Comparison of ENCODE assay signal across 19 cellular contexts in the genomic region with DNA sequence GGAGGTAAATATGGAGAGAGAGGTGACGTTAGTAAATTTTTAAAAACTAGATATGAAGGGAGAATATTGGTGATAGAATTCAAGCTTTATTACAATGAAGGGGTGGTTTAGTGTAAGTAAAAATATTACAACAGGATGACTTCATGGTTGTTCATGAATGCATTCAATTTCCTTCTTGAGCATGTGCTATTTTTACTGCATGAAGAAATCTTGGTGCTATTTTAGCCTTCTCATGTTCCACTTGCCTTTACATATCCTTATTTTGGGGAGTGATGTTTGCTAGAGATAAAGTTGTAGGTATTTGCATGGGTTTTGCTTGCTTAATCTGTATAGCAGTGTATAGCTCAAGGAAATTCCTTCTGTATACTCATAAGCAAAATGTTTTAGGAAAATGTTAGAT.
A peak's percentile ranks its signal among the peaks of the same experiment; 100 is the strongest.
DNase-seq lines count a peak whose midpoint lies in the region; ATAC-seq and TF ChIP-seq lines count a peak whose summit lies in the region.
"Had no signal": no experiment of that assay in that cellular context is flagged by ENCODE, and none has a peak within 500 bp of the region (broad histone marks: within the 10 kb centered on the region; RNA-seq: fewer than 3 reads in every experiment).

No MANE protein-coding gene starts in this region.

- no peaks in the 10 kb centered on the region for H3K9me2 ChIP-seq in GM23248 (ENCODE audit: insufficient read depth)
- H3K9me2 ChIP-seq: SK-N-SH had no signal

- H3K36me3 ChIP-seq in GM23248 (ENCODE audit: low read depth) (no peaks in the 10 kb centered on the region), neural progenitor cell (no peaks in the 10 kb centered on the region)

- no peak for ATAC-seq in HG02885 (IDR thresholded peaks at IDR 0.05; ENCODE audit: poor library complexity, unreplicated experiment)

- H3K4me1 Mint-ChIP-seq in neural progenitor cell, result no peaks in the 10 kb centered on the region

- WGBS in GM23248 (ENCODE audit: low coverage in 1 of 2, low lambda C conversion rate in 2 of 2, missing lambda C conversion rate in 2 of 2), 2 experiments, result 100% methylated on average over 1 of the region's 1 CpG

- no peak overlapping the region for H3K4me2 ChIP-seq in GM23248 (ENCODE audit: unreplicated experiment)
- H3K4me2 ChIP-seq in neural progenitor cell, result no peak overlapping the region
- H3K4me2 ChIP-seq: KMS-11, SK-N-SH had no signal

- H3K79me2 ChIP-seq in GM23248 (ENCODE audit: insufficient read depth) (no peaks in the 10 kb centered on the region), neural progenitor cell (ENCODE audit: low read depth) (no peaks in the 10 kb centered on the region)

- H3K4me3 ChIP-seq in GM23248 (no peak overlapping the region), choroid plexus epithelial cell (ENCODE audit: low read depth, low read length) (no peak overlapping the region), fibroblast of the aortic adventitia (ENCODE audit: low read depth, low read length) (no peak overlapping the region), neural progenitor cell (no peak overlapping the region)

- H3K27me3 Mint-ChIP-seq in neural progenitor cell (ENCODE audit: insufficient read depth, low read depth), result no peaks in the 10 kb centered on the region

- no peak overlapping the region for H3K4me3 Mint-ChIP-seq in neural progenitor cell

- H3K27ac Mint-ChIP-seq in neural progenitor cell, result no peak overlapping the region

- H3F3A ChIP-seq in GM23248 (ENCODE audit: insufficient read depth), result no peaks in the 10 kb centered on the region
- H3F3A ChIP-seq in neural progenitor cell (ENCODE audit: low read depth), result no peaks in the 10 kb centered on the region

- H4K20me1 ChIP-seq in GM23248 (ENCODE audit: insufficient read depth), result no peaks in the 10 kb centered on the region
- no peaks in the 10 kb centered on the region for H4K20me1 ChIP-seq in neural progenitor cell (ENCODE audit: low read depth)

- peaks cover 2% of the 10 kb centered on the region for H3K9me3 Mint-ChIP-seq in neural progenitor cell

- H3K4me1 ChIP-seq in GM23248 (ENCODE audit: insufficient read depth) (0 out of 2 replicates have a peak, but pooled peaks cover 3% of the 10 kb centered on the region), neural progenitor cell (peaks cover 7% of the 10 kb centered on the region)

- DNase-seq in GM23248 (peak; percentile 21), choroid plexus epithelial cell (ENCODE audit: low read depth) (peak; percentile 15), fibroblast of the aortic adventitia (ENCODE audit: low read depth) (peak; percentile 20), superior temporal gyrus (ENCODE audit: extremely low spot score) (peak; percentile 28), neural progenitor cell (ENCODE audit: low spot score) (no peak), ecto neural progenitor cell (ENCODE audit: low spot score) (no peak)
- DNase-seq: DMS53; EL; NCI-H1092 treated with DMSO at 0.1 percent for 48 hours; NCI-H146; NCI-H2029 treated with DMSO at 0.1 percent for 48 hours; NCI-H345; NCI-H774; NK-92 treated with Interleukin-12 subunit alpha and Interleukin-12 subunit beta, amount 100 ng/mL, for 24 hours; SHP77 treated with DMSO at 0.1 percent for 48 hours; SK-N-SH had no signal

- H3K27me3 ChIP-seq in GM23248 (replicated peaks; ENCODE audit: insufficient read depth), result no peaks in the 10 kb centered on the region
- H3K27me3 ChIP-seq in neural progenitor cell, result no peaks in the 10 kb centered on the region

- H2AFZ ChIP-seq in GM23248 (no peak overlapping the region), neural progenitor cell (replicated peaks) (no peak overlapping the region)

- H3K9ac ChIP-seq in GM23248 (no peak overlapping the region), neural progenitor cell (no peak overlapping the region)
- H3K9ac ChIP-seq: KMS-11, SK-N-SH had no signal

- H3K36me3 Mint-ChIP-seq in neural progenitor cell, result no peaks in the 10 kb centered on the region

- H3K9me3 ChIP-seq in GM23248 (ENCODE audit: low read depth) (no peaks in the 10 kb centered on the region), neural progenitor cell (ENCODE audit: low read depth) (no peaks in the 10 kb centered on the region)
- H3K9me3 ChIP-seq: SK-N-SH had no signal

- in situ Hi-C loops in GM23248 (cut with MboI), result no loop called here

- H3K27ac ChIP-seq in GM23248 (no peak overlapping the region), neural progenitor cell (no peak overlapping the region)
- H3K27ac ChIP-seq: KMS-11, RWPE1 had no signal

- TF ChIP-seq CTCF in choroid plexus epithelial cell (conservative IDR thresholded peaks at IDR 0.05; ENCODE audit: low read depth, low read length) (no peak), fibroblast of the aortic adventitia (IDR thresholded peaks at IDR 0.05; ENCODE audit: insufficient read depth, low read length) (no peak), neural progenitor cell (IDR thresholded peaks at IDR 0.05) (no peak)

Comparison
In these comparisons a context has a peak if more than half of its experiments do, and no peak if none do; other contexts are left out.
1. DNase-seq: peak in GM23248 (single experiment), choroid plexus epithelial cell (single experiment), fibroblast of the aortic adventitia (single experiment) and superior temporal gyrus (single experiment); none in neural progenitor cell (single experiment) and ecto neural progenitor cell (single experiment).